8 cellular contexts compared by ENCODE assay signal in genomic region chr11:116835042-116835772, GRCh38. TPM values are rescaled to one million over a fixed set of nuclear protein-coding genes. Genes with fewer than 3 reads are reported as not detected.
DNase-seq lines count a peak whose midpoint lies in the region; ATAC-seq and TF ChIP-seq lines count a peak whose summit lies in the region.

No MANE protein-coding gene starts in this region.

- H3K4me1 ChIP-seq in HUES48 (ENCODE audit: control insufficient read depth, insufficient read depth, low read length) (peaks cover 5% of the 10 kb centered on the region; the same call in 1 of the 2 replicates), adipocyte (ENCODE audit: control insufficient read depth, insufficient read depth, low read length) (peaks cover 14% of the 10 kb centered on the region), lower lobe of right lung (peaks cover 36% of the 10 kb centered on the region), urinary bladder (ENCODE audit: insufficient read depth) (no peaks in the 10 kb centered on the region)

- TF ChIP-seq CTCF in lower lobe of right lung (IDR thresholded peaks at IDR 0.05): no peak
- TF ChIP-seq CTCF in GM10266 (IDR thresholded peaks at IDR 0.05; ENCODE audit: control insufficient read depth, insufficient read depth, low read depth, missing control alignments): no peak

- H3K36me3 ChIP-seq in HUES48 (ENCODE audit: control insufficient read depth, insufficient read depth, low read length) (no peaks in the 10 kb centered on the region), adipocyte (ENCODE audit: control insufficient read depth, insufficient read depth, low read length, severe bottlenecking) (no peaks in the 10 kb centered on the region), lower lobe of right lung (no peaks in the 10 kb centered on the region), urinary bladder (ENCODE audit: insufficient read depth) (no peaks in the 10 kb centered on the region)

- H3K27me3 ChIP-seq in HUES48 (ENCODE audit: control insufficient read depth, insufficient read depth, low read length) (peaks cover 6% of the 10 kb centered on the region; the same call in 1 of the 2 replicates), adipocyte (replicated peaks; ENCODE audit: control insufficient read depth, insufficient read depth, low read length) (peaks cover 3% of the 10 kb centered on the region), lower lobe of right lung (ENCODE audit: low read depth) (no peaks in the 10 kb centered on the region)

- H3K27ac ChIP-seq in HUES48 (ENCODE audit: low read depth, low read length) (no peak overlapping the region), lower lobe of right lung (peak overlapping the region; percentile 88), urinary bladder (ENCODE audit: low read depth) (peak overlapping the region; percentile 48)

- H3K9ac ChIP-seq in HUES48 (ENCODE audit: low read depth, low read length): no peak overlapping the region
- H3K9ac ChIP-seq in adipocyte (ENCODE audit: low read length): peak overlapping the region; percentile 64

- WGBS in urinary bladder: 44% methylated on average over 28 of the region's 28 CpGs

- intact Hi-C loops in lower lobe of right lung (cut with DNase I): no loop called here

- DNase-seq in NOMO-1 (lab: John Stamatoyannopoulos, UW; ENCODE audit: unreplicated experiment in 2 of 2) (peak; percentile 9 to 17), NOMO-1 treated with dmso at 0.1 percent for 144 hours (lab: John Stamatoyannopoulos, UW; ENCODE audit: unreplicated experiment) (no peak), adipocyte (ENCODE audit: low read depth) (no peak), lower lobe of right lung (no peak), GM10266 (ENCODE audit: extremely low spot score) (no peak), NCI-H1092 (lab: John Stamatoyannopoulos, UW) (no peak)

- peak overlapping the region; percentile 57 for H3K4me3 ChIP-seq in HUES48 (ENCODE audit: low read depth, low read length)
- H3K4me3 ChIP-seq in adipocyte (ENCODE audit: low read length): peak overlapping the region; percentile 52
- peak overlapping the region; percentile 54 for H3K4me3 ChIP-seq in lower lobe of right lung
- no peak overlapping the region for H3K4me3 ChIP-seq in urinary bladder (ENCODE audit: low read depth, low read length)

- H3K9me3 ChIP-seq in HUES48 (ENCODE audit: control insufficient read depth, insufficient read depth, low read length) (no peaks in the 10 kb centered on the region), adipocyte (ENCODE audit: control insufficient read depth, low read length) (no peaks in the 10 kb centered on the region), lower lobe of right lung (no peaks in the 10 kb centered on the region)

- peak; percentile 74 to 76 for ATAC-seq in lower lobe of right lung

RNA-seq across cellular contexts. Expression of gene APOA1, which starts 2.2 kb away (rescaled TPM):
- total RNA-seq in lower lobe of right lung (3.7 TPM), urinary bladder (1.1 TPM)
- polyA plus RNA-seq in urinary bladder: 5.2 TPM

RNA-seq across cellular contexts. Expression of gene APOC3, which starts 5.5 kb away (rescaled TPM):
- total RNA-seq in lower lobe of right lung: not detected
- total RNA-seq in urinary bladder: not detected
- polyA plus RNA-seq in urinary bladder: 4.1 TPM

RNA-seq across cellular contexts. Expression of gene APOA4, which starts 12.1 kb away (rescaled TPM):
- total RNA-seq in lower lobe of right lung (not detected), urinary bladder (not detected)
- 0.06 TPM for polyA plus RNA-seq in urinary bladder

RNA-seq across cellular contexts. Expression of gene APOA5, which starts 43.5 kb away (rescaled TPM):
- 0.41 TPM for total RNA-seq in lower lobe of right lung
- total RNA-seq in urinary bladder: not detected
- 0.38 TPM for polyA plus RNA-seq in urinary bladder

RNA-seq across cellular contexts. Expression of gene ZPR1, which starts 47.4 kb away (rescaled TPM):
- total RNA-seq in lower lobe of right lung: 35.4 TPM
- total RNA-seq in urinary bladder: 17.9 TPM
- 27.4 TPM for polyA plus RNA-seq in urinary bladder

Comparison
In these comparisons a context has a peak if more than half of its experiments do, and no peak if none do; other contexts are left out.
1. DNase-seq: peak in NOMO-1 (2 of 2); none in NOMO-1 treated with dmso at 0.1 percent for 144 hours (single experiment), adipocyte (single experiment), lower lobe of right lung (single experiment), GM10266 (single experiment) and NCI-H1092 (single experiment).